In the genomic region with DNA sequence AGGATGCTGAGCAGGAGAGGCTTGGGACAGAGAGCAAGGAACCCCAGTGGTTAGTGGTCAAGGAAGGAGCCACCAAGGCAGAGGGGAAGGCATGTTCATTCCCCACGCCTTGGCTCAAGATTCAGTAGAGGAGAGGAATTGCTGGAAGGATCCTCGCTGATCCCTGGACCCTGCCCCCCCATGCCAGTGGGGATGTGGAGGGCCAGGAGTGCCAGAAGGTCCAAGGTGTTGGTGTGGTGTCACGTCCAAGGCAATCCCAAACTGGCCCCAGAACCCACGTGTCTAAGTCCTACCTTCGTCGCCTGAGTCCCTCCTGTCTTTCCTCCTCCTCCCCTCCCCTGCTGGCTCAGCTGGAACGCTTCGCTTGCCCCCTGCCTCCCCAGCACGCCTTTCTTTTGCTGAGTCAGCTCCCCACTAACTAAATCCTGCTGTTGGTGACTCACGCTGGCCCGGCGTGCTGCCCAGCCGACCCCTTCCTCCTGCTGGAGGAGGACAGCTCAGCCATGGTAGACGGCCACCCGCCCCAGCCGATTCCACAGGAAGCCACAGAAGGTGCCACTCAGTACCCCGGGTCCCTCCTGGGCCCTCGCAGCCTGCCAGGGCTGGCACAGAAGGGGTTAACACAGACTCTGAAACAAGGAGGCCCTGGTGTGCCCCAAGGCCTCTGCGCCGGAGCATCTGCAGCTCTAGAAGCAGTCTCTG, we compare ENCODE assay signal across 10 cellular contexts. TPM values are rescaled to one million over a fixed set of nuclear protein-coding genes. Genes with fewer than 3 reads are reported as not detected.
DNase-seq lines count a peak whose midpoint lies in the region; TF ChIP-seq lines count a peak whose summit lies in the region.
"Had no signal": no experiment of that assay in that cellular context is flagged by ENCODE, and none has a peak within 500 bp of the region (broad histone marks: within the 10 kb centered on the region; RNA-seq: fewer than 3 reads in every experiment).

No MANE protein-coding gene starts in this region.

- intact Hi-C loops in posterior vena cava (cut with DNase I): loop anchor here (5.0 kb wide), 3 partner anchors 123 to 203 kb away; partner anchors contain the start of gene COL27A1 (in 1 of the 2)
- intact Hi-C loops in stomach (cut with DNase I; ENCODE audit: low total_unique reads): loop anchor here (5.0 kb wide), 1 partner anchor 198 kb away; no protein-coding TSS in a partner anchor

- no peak for TF ChIP-seq POLR2A in stomach (IDR thresholded peaks at IDR 0.05)

- peak; percentile 95 for DNase-seq in Daoy (ENCODE audit: low read depth)
- peak; percentile 34 to 50 for DNase-seq in SJCRH30
- peak; percentile 85 for DNase-seq in fibroblast of pulmonary artery (ENCODE audit: low read depth)
- peak; percentile 86 for DNase-seq in posterior vena cava (ENCODE audit: low spot score)
- no peak for DNase-seq in medulla oblongata (ENCODE audit: extremely low spot score)
- no peak for DNase-seq in NCI-H1436 (lab: John Stamatoyannopoulos, UW)
- DNase-seq in stomach: no peak
- no peak for DNase-seq in stimulated activated naive CD4-positive, alpha-beta T cell treated with Interleukin-2 at 50 U/mL for 16 hours (lab: John Stamatoyannopoulos, UW)
- DNase-seq: activated naive CD4-positive, alpha-beta T cell treated with Interleukin-2 at 50 U/mL for 16 hours; SW 1271 had no signal

- 54 to 70% (median 69%) methylated on average over 13 to 20 of the region's 20 CpGs for WGBS in stomach, 5 donors

- H3K4me1 ChIP-seq in SJCRH30: peaks cover 31% of the 10 kb centered on the region
- peaks cover 0 to 9% (median 0%) of the 10 kb centered on the region in 4 donors for H3K4me1 ChIP-seq in stomach

- H3K4me3 ChIP-seq in SJCRH30: no peak overlapping the region
- H3K4me3 ChIP-seq in fibroblast of pulmonary artery (replicated peaks; ENCODE audit: low read depth, low read length): no peak overlapping the region
- no peak overlapping the region for H3K4me3 ChIP-seq in stomach

- H3K27ac ChIP-seq in SJCRH30 (no peak overlapping the region), stomach (no peak overlapping the region)

- TF ChIP-seq CTCF in fibroblast of pulmonary artery (IDR thresholded peaks at IDR 0.05; ENCODE audit: low read length, missing control alignments) (peak; percentile 23), stomach (IDR thresholded peaks at IDR 0.05) (no peak)

- H3K9me3 ChIP-seq in SJCRH30 (replicated peaks): no peaks in the 10 kb centered on the region
- H3K9me3 ChIP-seq in stomach: no peaks in the 10 kb centered on the region

- H3K36me3 ChIP-seq in SJCRH30 (peaks cover 6% of the 10 kb centered on the region; the same call in 1 of the 2 replicates), stomach (peaks cover 0 to 7% (median 0%) of the 10 kb centered on the region in 4 donors)

- H3K27me3 ChIP-seq in SJCRH30 (no peaks in the 10 kb centered on the region), stomach (no peaks in the 10 kb centered on the region)

- TF ChIP-seq EP300 in stomach (IDR thresholded peaks at IDR 0.05): no peak

RNA-seq across cellular contexts. Expression of gene ORM1, which starts 37.6 kb away (rescaled TPM):
- not detected in 2 replicates for total RNA-seq in Daoy (2014; rRNA removed; shearing (Covaris generic))
- not detected in 2 replicates for total RNA-seq in SJCRH30 (2014; rRNA removed; shearing (Covaris generic))
- total RNA-seq in posterior vena cava: 1 to 10 TPM in 1 of 2 donors, not detected in 1; 1.8 TPM
- total RNA-seq in stomach: 1 to 10 TPM in 2 of 5 donors, not detected in 3; 1.6 to 2.2 TPM
- polyA plus RNA-seq in stomach: 10 to 100 TPM in 1 of 3 donors, 1 to 10 TPM in 2; 2.9 to 14.8 (median 3.9) TPM

RNA-seq across cellular contexts. Expression of gene ORM2, which starts 44.4 kb away (rescaled TPM):
- total RNA-seq in Daoy (2014; rRNA removed; shearing (Covaris generic)): not detected in 2 replicates
- not detected in 2 replicates for total RNA-seq in SJCRH30 (2014; rRNA removed; shearing (Covaris generic))
- total RNA-seq in posterior vena cava: not detected
- total RNA-seq in stomach: 1 to 10 TPM in 2 of 5 donors, not detected in 3; 1.2 to 2.0 TPM
- polyA plus RNA-seq in stomach: 10 to 100 TPM in 1 of 3 donors, 1 to 10 TPM in 1, not detected in 1; 4.9 to 17.1 TPM

Comparison
In these comparisons a context has a peak if more than half of its experiments do, and no peak if none do; other contexts are left out.
1. DNase-seq: peak in Daoy (single experiment), SJCRH30 (2 of 2), fibroblast of pulmonary artery (single experiment) and posterior vena cava (single experiment); none in medulla oblongata (single experiment), NCI-H1436 (single experiment), stomach (single experiment) and stimulated activated naive CD4-positive, alpha-beta T cell treated with Interleukin-2 at 50 U/mL for 16 hours (single experiment).